Comparison of ENCODE assay signal across 1 cellular context in the genomic region with DNA sequence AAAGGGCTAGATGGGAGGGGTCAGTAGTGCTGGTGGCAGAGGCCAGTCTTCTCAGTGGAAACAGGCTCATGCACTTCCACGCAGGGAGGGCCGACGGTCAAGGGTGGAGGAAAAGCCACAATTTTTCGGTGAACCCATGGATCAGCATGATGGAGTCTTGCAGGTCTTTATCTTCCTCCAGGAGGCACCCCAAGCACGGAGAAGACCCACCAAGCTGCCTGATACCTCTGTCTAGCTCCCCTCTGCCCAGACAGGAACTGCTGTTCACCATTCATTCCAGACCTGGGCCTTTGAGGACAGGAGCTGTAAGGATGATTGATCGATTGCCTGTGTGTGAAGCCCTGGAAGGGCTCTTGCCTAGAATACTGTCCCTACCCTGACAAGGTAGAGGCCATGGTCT.
TF ChIP-seq lines count a peak whose summit lies in the region.

No MANE protein-coding gene starts in this region.

TF ChIP-seq in K562, 482 proteins besides CTCF, POLR2A, EP300 and RAD21:
- TF ChIP-seq ZFP1 (CRISPR knock-in tag; IDR thresholded peaks at IDR 0.05) (no peak), FUS (optimal IDR thresholded peaks at IDR 0.05; ENCODE audit: low read depth, low read length) (no peak), SMARCE1 (IDR thresholded peaks at IDR 0.05) (no peak)
- TF ChIP-seq, protein P1, sequence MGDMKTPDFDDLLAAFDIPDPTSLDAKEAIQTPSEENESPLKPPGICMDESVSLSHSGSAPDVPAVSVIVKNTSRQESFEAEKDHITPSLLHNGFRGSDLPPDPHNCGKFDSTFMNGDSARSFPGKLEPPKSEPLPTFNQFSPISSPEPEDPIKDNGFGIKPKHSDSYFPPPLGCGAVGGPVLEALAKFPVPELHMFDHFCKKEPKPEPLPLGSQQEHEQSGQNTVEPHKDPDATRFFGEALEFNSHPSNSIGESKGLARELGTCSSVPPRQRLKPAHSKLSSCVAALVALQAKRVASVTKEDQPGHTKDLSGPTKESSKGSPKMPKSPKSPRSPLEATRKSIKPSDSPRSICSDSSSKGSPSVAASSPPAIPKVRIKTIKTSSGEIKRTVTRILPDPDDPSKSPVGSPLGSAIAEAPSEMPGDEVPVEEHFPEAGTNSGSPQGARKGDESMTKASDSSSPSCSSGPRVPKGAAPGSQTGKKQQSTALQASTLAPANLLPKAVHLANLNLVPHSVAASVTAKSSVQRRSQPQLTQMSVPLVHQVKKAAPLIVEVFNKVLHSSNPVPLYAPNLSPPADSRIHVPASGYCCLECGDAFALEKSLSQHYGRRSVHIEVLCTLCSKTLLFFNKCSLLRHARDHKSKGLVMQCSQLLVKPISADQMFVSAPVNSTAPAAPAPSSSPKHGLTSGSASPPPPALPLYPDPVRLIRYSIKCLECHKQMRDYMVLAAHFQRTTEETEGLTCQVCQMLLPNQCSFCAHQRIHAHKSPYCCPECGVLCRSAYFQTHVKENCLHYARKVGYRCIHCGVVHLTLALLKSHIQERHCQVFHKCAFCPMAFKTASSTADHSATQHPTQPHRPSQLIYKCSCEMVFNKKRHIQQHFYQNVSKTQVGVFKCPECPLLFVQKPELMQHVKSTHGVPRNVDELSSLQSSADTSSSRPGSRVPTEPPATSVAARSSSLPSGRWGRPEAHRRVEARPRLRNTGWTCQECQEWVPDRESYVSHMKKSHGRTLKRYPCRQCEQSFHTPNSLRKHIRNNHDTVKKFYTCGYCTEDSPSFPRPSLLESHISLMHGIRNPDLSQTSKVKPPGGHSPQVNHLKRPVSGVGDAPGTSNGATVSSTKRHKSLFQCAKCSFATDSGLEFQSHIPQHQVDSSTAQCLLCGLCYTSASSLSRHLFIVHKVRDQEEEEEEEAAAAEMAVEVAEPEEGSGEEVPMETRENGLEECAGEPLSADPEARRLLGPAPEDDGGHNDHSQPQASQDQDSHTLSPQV (IDR thresholded peaks at IDR 0.05), result no peak
